In genomic region chr22:22357024-22357868, GRCh38 we compare ENCODE assay signal across 1 cellular context.
TF ChIP-seq lines count a peak whose summit lies in the region.

No MANE protein-coding gene starts in this region.

TF ChIP-seq in GM23338, 12 proteins besides CTCF, POLR2A, EP300 and RAD21 (continued from another document):
- no peak for TF ChIP-seq ZNF462 (CRISPR knock-in tag; IDR thresholded peaks at IDR 0.05)
- no peak for TF ChIP-seq POLR2AphosphoS5 (IDR thresholded peaks at IDR 0.05; ENCODE audit: low read depth)
- TF ChIP-seq ZNF114 (CRISPR knock-in tag; IDR thresholded peaks at IDR 0.05), result no peak
- TF ChIP-seq, protein P1, sequence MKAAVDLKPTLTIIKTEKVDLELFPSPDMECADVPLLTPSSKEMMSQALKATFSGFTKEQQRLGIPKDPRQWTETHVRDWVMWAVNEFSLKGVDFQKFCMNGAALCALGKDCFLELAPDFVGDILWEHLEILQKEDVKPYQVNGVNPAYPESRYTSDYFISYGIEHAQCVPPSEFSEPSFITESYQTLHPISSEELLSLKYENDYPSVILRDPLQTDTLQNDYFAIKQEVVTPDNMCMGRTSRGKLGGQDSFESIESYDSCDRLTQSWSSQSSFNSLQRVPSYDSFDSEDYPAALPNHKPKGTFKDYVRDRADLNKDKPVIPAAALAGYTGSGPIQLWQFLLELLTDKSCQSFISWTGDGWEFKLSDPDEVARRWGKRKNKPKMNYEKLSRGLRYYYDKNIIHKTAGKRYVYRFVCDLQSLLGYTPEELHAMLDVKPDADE (IDR thresholded peaks at IDR 0.05), result no peak
